1 cellular context compared by ENCODE assay signal in the genomic region with DNA sequence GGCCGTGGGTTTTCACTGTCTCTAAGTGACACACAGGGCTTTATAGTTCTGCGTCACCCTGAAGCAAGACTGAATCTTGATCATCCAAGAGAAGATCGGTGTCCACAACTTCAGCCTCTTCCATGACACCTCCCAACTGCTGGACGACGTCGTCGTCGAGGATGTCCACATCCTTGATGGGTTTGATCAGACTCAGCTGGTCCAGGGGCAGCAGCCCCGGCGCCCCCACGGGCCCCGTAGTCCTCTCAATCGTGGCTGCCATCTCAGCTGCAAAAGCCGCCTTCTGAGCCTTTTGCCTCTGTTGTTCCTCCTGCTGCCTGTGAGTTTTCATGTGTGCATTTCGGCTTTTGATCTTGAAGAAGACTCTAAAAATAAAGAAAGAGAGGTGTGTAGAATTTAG.
TF ChIP-seq lines count a peak whose summit lies in the region.

No MANE protein-coding gene starts in this region.

TF ChIP-seq in IMR-90, 13 proteins besides CTCF, POLR2A, EP300 and RAD21:
- TF ChIP-seq CEBPB (IDR thresholded peaks at IDR 0.05; ENCODE audit: low read depth, low read length) (no peak), MAFK (IDR thresholded peaks at IDR 0.05; ENCODE audit: low read depth, low read length) (no peak), CHD1 (IDR thresholded peaks at IDR 0.05; ENCODE audit: low read depth, low read length) (no peak), MAZ (IDR thresholded peaks at IDR 0.05; ENCODE audit: borderline replicate concordance, low read depth, low read length) (no peak), RFX5 (IDR thresholded peaks at IDR 0.05; ENCODE audit: low read depth, low read length) (no peak), SMC3 (IDR thresholded peaks at IDR 0.05; ENCODE audit: low read depth, low read length) (no peak), BHLHE40 (IDR thresholded peaks at IDR 0.05; ENCODE audit: low read depth, low read length) (no peak), FOS (IDR thresholded peaks at IDR 0.05; ENCODE audit: low read depth, low read length) (no peak), RCOR1 (IDR thresholded peaks at IDR 0.05; ENCODE audit: insufficient replicate concordance, low read length) (no peak)
- TF ChIP-seq, protein P1, sequence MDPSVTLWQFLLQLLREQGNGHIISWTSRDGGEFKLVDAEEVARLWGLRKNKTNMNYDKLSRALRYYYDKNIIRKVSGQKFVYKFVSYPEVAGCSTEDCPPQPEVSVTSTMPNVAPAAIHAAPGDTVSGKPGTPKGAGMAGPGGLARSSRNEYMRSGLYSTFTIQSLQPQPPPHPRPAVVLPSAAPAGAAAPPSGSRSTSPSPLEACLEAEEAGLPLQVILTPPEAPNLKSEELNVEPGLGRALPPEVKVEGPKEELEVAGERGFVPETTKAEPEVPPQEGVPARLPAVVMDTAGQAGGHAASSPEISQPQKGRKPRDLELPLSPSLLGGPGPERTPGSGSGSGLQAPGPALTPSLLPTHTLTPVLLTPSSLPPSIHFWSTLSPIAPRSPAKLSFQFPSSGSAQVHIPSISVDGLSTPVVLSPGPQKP (IDR thresholded peaks at IDR 0.05; ENCODE audit: borderline replicate concordance, low read depth, low read length) = no peak
- TF ChIP-seq, protein P2, sequence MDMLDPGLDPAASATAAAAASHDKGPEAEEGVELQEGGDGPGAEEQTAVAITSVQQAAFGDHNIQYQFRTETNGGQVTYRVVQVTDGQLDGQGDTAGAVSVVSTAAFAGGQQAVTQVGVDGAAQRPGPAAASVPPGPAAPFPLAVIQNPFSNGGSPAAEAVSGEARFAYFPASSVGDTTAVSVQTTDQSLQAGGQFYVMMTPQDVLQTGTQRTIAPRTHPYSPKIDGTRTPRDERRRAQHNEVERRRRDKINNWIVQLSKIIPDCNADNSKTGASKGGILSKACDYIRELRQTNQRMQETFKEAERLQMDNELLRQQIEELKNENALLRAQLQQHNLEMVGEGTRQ (IDR thresholded peaks at IDR 0.05; ENCODE audit: low read depth, low read length) = no peak
